8 cellular contexts compared by ENCODE assay signal in genomic region chr22:37676691-37677627, GRCh38. TPM values are rescaled to one million over a fixed set of nuclear protein-coding genes. Genes with fewer than 3 reads are reported as not detected.
DNase-seq lines count a peak whose midpoint lies in the region; ATAC-seq lines count a peak whose summit lies in the region.

No MANE protein-coding gene starts in this region.

- H3K4me3 ChIP-seq in GM08714 (ENCODE audit: low read length) = peak overlapping the region; percentile 57

- peak; percentile 60 for ATAC-seq in HG02642 (IDR thresholded peaks at IDR 0.05; ENCODE audit: poor library complexity, unreplicated experiment)
- peak; percentile 88 to 90 for ATAC-seq in activated CD4-positive, CD25-positive, alpha-beta regulatory T cell treated with anti-CD3 and anti-CD28 coated beads, Interleukin-2, amount 50 U/mL, for 24 hours
- ATAC-seq in left colon = peak; percentile 72
- no peak for ATAC-seq in HG03025 (IDR thresholded peaks at IDR 0.05; ENCODE audit: low FRiP score, unreplicated experiment)

- DNase-seq in NCI-H2196 (lab: John Stamatoyannopoulos, UW; ENCODE audit: unreplicated experiment) = peak; percentile 65
- peak; percentile 92 for DNase-seq in central memory CD4-positive, alpha-beta T cell
- DNase-seq in left colon = peak; percentile 92 to 93
- DNase-seq in stimulated activated CD4-positive, alpha-beta T cell treated with anti-CD3 and anti-CD28 coated beads, Interleukin-1b, Interleukin-23, amount 100 ng/mL, for 24 hours (ENCODE audit: low read depth in 4 of 4, low spot score in 1 of 4) = peak; percentile 75 to 93 (median 88)

- intact Hi-C loops in left colon (cut with DNase I, micrococcal nuclease) = no loop called here

RNA-seq across cellular contexts. Expression of gene LGALS1, which starts 1.5 kb away (rescaled TPM):
- 100 to 1,000 TPM in 1 of 2 donors, 10 to 100 TPM in 1; 40.4 to 161 TPM for total RNA-seq in left colon

RNA-seq across cellular contexts. Expression of gene NOL12, which starts 9.2 kb away (rescaled TPM):
- total RNA-seq in left colon = 10 to 100 TPM; 30.3 to 38.2 TPM

RNA-seq across cellular contexts. Expression of gene PDXP, which starts 18.4 kb away (rescaled TPM):
- 10 to 100 TPM; 37.7 to 50.7 TPM for total RNA-seq in left colon

RNA-seq across cellular contexts. Expression of gene TRIOBP, which starts 19.9 kb away (rescaled TPM):
- total RNA-seq in left colon = 10 to 100 TPM; 87.2 TPM

RNA-seq across cellular contexts. Expression of gene SH3BP1, which starts 37.5 kb away (rescaled TPM):
- 100 to 1,000 TPM in 1 of 2 donors, 10 to 100 TPM in 1; 77.4 to 121 TPM for total RNA-seq in left colon
